Comparison of ENCODE assay signal across 1 cellular context in the genomic region with DNA sequence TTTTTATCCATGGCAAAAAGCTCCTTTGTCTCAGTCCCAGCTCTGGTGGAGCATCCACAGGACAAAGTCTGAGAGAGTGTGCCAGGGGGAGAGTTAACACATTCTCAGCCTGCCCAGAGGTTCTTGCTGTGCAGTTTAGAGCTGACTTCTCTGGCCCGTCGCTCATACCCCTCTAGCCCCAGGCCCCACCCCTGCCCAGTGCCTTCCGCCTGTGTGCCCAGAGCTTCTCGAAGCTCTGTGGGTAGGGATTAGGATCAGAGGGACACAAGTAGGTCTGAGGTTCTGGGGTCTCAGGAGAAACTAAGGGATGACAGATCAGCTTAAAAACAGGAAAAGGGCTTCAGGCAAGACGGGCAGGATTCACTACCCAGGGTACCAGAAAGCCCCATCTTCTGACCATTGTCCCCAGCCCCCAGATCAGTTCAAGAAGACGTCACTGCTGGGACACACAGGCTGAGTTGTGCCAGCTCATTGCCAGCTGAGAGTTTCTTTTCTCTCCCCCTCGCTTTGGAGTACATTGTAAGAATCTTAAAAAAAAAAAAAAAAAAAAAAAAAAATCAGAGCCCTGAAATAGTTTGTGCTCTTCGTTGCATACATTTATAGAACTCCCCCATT.
A peak's percentile ranks its signal among the peaks of the same experiment; 100 is the strongest.
TF ChIP-seq lines count a peak whose summit lies in the region.

No MANE protein-coding gene starts in this region.

TF ChIP-seq in GM12878, 131 proteins besides CTCF, POLR2A, EP300 and RAD21:
- TF ChIP-seq ZNF384 (IDR thresholded peaks at IDR 0.05; ENCODE audit: borderline replicate concordance, low read depth, low read length) (peak; percentile 10; the same call in 1 of the 2 replicates), ZZZ3 (IDR thresholded peaks at IDR 0.05; ENCODE audit: control insufficient read depth, insufficient read length, low read depth) (no peak)
